28 cellular contexts compared by ENCODE assay signal in genomic region chr11:7492253-7492652, GRCh38. TPM values are rescaled to one million over a fixed set of nuclear protein-coding genes. Genes with fewer than 3 reads are reported as not detected.
"Had no signal": no experiment of that assay in that cellular context is flagged by ENCODE, and none has a peak within 500 bp of the region (broad histone marks: within the 10 kb centered on the region; RNA-seq: fewer than 3 reads in every experiment).

No MANE protein-coding gene starts in this region.

- H3K4me2 ChIP-seq: neural progenitor cell, smooth muscle cell had no signal

- H3K4me3 ChIP-seq: dorsolateral prefrontal cortex, heart right ventricle, lung, neural progenitor cell, psoas muscle, right lobe of liver, smooth muscle cell, stomach, thyroid gland, vagina had no signal

- H3K4me1 ChIP-seq: neural progenitor cell, psoas muscle, right lobe of liver, thyroid gland had no signal

- H3K9ac ChIP-seq: neural progenitor cell had no signal

- H2AFZ ChIP-seq: neural progenitor cell had no signal

- ATAC-seq: esophagus mucosa; left colon; naive thymus-derived CD4-positive, alpha-beta T cell; psoas muscle; right lobe of liver; stimulated activated effector memory CD8-positive, alpha-beta T cell treated with anti-CD3 and anti-CD28 coated beads, Interleukin-12 subunit alpha, Interleukin-12 subunit beta, amount 100 ng/mL, for 72 hours had no signal

- H3K36me3 ChIP-seq: neural progenitor cell, right lobe of liver, thyroid gland had no signal

- H3K9me3 ChIP-seq: heart right ventricle, psoas muscle, right lobe of liver, stomach, thyroid gland, vagina had no signal

- DNase-seq: dorsolateral prefrontal cortex; effector CD4-positive, alpha-beta T cell; foreskin melanocyte; glutamatergic neuron; heart right ventricle; hippocampal formation; left colon; midbrain; naive thymus-derived CD4-positive, alpha-beta T cell; posterior cingulate gyrus; psoas muscle; right lobe of liver; stimulated activated CD4-positive, alpha-beta T cell treated with anti-CD3 and anti-CD28 coated beads, Interleukin-12 subunit alpha, Interleukin-12 subunit beta, amount 100 ng/mL, for 4 hours; stimulated activated CD4-positive, alpha-beta T cell treated with anti-CD3 and anti-CD28 coated beads, Interleukin-1b, Interleukin-23, amount 100 ng/mL, for 48 hours; stimulated activated CD4-positive, alpha-beta T cell treated with anti-CD3 and anti-CD28 coated beads, Interleukin-4, amount 100 ng/mL, for 1 hour; stimulated activated naive CD4-positive, alpha-beta T cell treated with Interleukin-2 at 50 U/mL for 16 hours; stomach; thyroid gland; trophoblast cell had no signal

- H3K27me3 ChIP-seq: dorsolateral prefrontal cortex, heart right ventricle, neural progenitor cell, right lobe of liver, stomach, thyroid gland, vagina had no signal

- H3K27ac ChIP-seq: dorsolateral prefrontal cortex, epithelial cell of prostate, heart right ventricle, neural progenitor cell, psoas muscle, right lobe of liver, stomach, thyroid gland, vagina had no signal

RNA-seq across cellular contexts. Expression of gene OLFML1, which starts 6.9 kb away (rescaled TPM):
- total RNA-seq: kidney epithelial cell; naive thymus-derived CD4-positive, alpha-beta T cell; renal cortical epithelial cell; smooth muscle cell had no signal
